Comparison of ENCODE assay signal across 11 cellular contexts in genomic region chr19:8519388-8519787, GRCh38.
"Had no signal": no experiment of that assay in that cellular context is flagged by ENCODE, and none has a peak within 500 bp of the region (broad histone marks: within the 10 kb centered on the region; RNA-seq: fewer than 3 reads in every experiment).

No MANE protein-coding gene starts in this region.

- H3K4me1 ChIP-seq: pancreas had no signal

- H3K9me3 ChIP-seq: adrenal gland, pancreas, thoracic aorta, upper lobe of right lung had no signal

- ATAC-seq: esophagus mucosa, pancreas, upper lobe of right lung had no signal

- H3K4me3 ChIP-seq: adrenal gland, dorsolateral prefrontal cortex, lung, pancreas, thoracic aorta, upper lobe of right lung had no signal

- DNase-seq: adrenal gland; dorsolateral prefrontal cortex; islet precursor cell; pancreas; stimulated activated CD4-positive, alpha-beta T cell treated with anti-CD3 and anti-CD28 coated beads, Interleukin-2, amount 100 ng/mL, for 24 hours; upper lobe of right lung had no signal

- FAIRE-seq: pancreas had no signal

- H3K27me3 ChIP-seq: adrenal gland, dorsolateral prefrontal cortex, pancreas, upper lobe of right lung had no signal

- H3K36me3 ChIP-seq: adrenal gland, pancreas, thoracic aorta had no signal

- H3K36me3 Mint-ChIP-seq: mesothelial cell of epicardium had no signal

- H3K9me3 Mint-ChIP-seq: activated T-helper 1 cell treated with anti-CD3 and anti-CD28 coated beads, Interleukin-12 subunit alpha, Interleukin-12 subunit beta, Interleukin-2, Interleukin-4 antibody, amounts not matched to agents 30 ng/mL and 10 ng/mL and 1 ng/mL, durations not matched to agents 14 hours and 24 hours and 36 hours; mesothelial cell of epicardium had no signal

- H3K4me3 Mint-ChIP-seq: mesothelial cell of epicardium had no signal

- H3K27ac ChIP-seq: adrenal gland, dorsolateral prefrontal cortex, pancreas, thoracic aorta, upper lobe of right lung had no signal

- H3K27ac Mint-ChIP-seq: mesothelial cell of epicardium had no signal
